15 cellular contexts compared by ENCODE assay signal in genomic region chr12:62977419-62977818, GRCh38. TPM values are rescaled to one million over a fixed set of nuclear protein-coding genes. Genes with fewer than 3 reads are reported as not detected.
DNase-seq lines count a peak whose midpoint lies in the region; ATAC-seq and TF ChIP-seq lines count a peak whose summit lies in the region.
"Had no signal": no experiment of that assay in that cellular context is flagged by ENCODE, and none has a peak within 500 bp of the region (broad histone marks: within the 10 kb centered on the region; RNA-seq: fewer than 3 reads in every experiment).

No MANE protein-coding gene starts in this region.

- 16% methylated on average over 5 of the region's 5 CpGs for WGBS in SK-N-SH (ENCODE audit: low lambda C conversion rate)
- WGBS in stomach, 5 donors: 25 to 74% (median 45%) methylated on average over 5 of the region's 5 CpGs

- no peaks in the 10 kb centered on the region for H3K4me1 ChIP-seq in SK-N-SH (ENCODE audit: control insufficient read depth in 1 of 2, insufficient read depth in 2 of 2, low read depth in 1 of 2, low read length in 1 of 2)
- no peaks in the 10 kb centered on the region for H3K4me1 ChIP-seq in stomach
- H3K4me1 ChIP-seq: adrenal gland, uterus had no signal

- no peak overlapping the region for H3K4me2 ChIP-seq in SK-N-SH

- DNase-seq in SK-N-SH: no peak
- DNase-seq in NCI-H2227 treated with DMSO at 0.1 percent for 48 hours (lab: John Stamatoyannopoulos, UW): peak; percentile 64
- peak; percentile 22 for DNase-seq in dedifferentiated amniotic fluid mesenchymal stem cell (ENCODE audit: extremely low spot score)
- peak; percentile 40 for DNase-seq in stomach
- DNase-seq in DMS 273 (lab: John Stamatoyannopoulos, UW; ENCODE audit: unreplicated experiment): no peak
- DNase-seq in activated effector memory CD4-positive, alpha-beta T cell treated with Interleukin-2 at 50 U/mL for 16 hours: no peak
- DNase-seq: activated B cell treated with CpG ODN at 0.5 μM for 24 hours; activated CD8-positive, alpha-beta memory T cell treated with anti-CD3 and anti-CD28 coated beads, Interleukin-2, amount 50 U/mL, for 4 hours; adrenal gland; kidney glomerular epithelial cell; SIG-M5; stimulated activated CD4-positive, alpha-beta T cell treated with anti-CD3 and anti-CD28 coated beads, Interleukin-2, amount 100 ng/mL, for 48 hours; uterus had no signal

- no peaks in the 10 kb centered on the region for H3K9me3 ChIP-seq in SK-N-SH
- no peaks in the 10 kb centered on the region for H3K9me3 ChIP-seq in stomach
- H3K9me3 ChIP-seq: adrenal gland, uterus had no signal

- peak overlapping the region; percentile 8; the same call in 1 of the 2 replicates for H2AFZ ChIP-seq in SK-N-SH (ENCODE audit: low read depth)

- H3K27ac ChIP-seq in SK-N-SH (ENCODE audit: low read depth in 2 of 2, low read length in 1 of 2): no peak overlapping the region
- no peak overlapping the region for H3K27ac ChIP-seq in stomach
- H3K27ac ChIP-seq: adrenal gland, uterus had no signal

- intact Hi-C loops in stomach (cut with DNase I; ENCODE audit: low total_unique reads): no loop called here

- H3K9ac ChIP-seq in SK-N-SH: no peak overlapping the region

- H3F3A ChIP-seq in SK-N-SH (replicated peaks; ENCODE audit: insufficient read depth): no peaks in the 10 kb centered on the region

- TF ChIP-seq POLR2A in stomach (IDR thresholded peaks at IDR 0.05): no peak

- H3K36me3 ChIP-seq in SK-N-SH (replicated peaks in 1 of 2; ENCODE audit: control insufficient read depth in 1 of 2, insufficient read depth in 2 of 2, low read length in 1 of 2): no peaks in the 10 kb centered on the region
- no peaks in the 10 kb centered on the region for H3K36me3 ChIP-seq in stomach
- H3K36me3 ChIP-seq: adrenal gland, uterus had no signal

- no peaks in the 10 kb centered on the region for H4K20me1 ChIP-seq in SK-N-SH (ENCODE audit: insufficient read depth)

- no peaks in the 10 kb centered on the region for H3K79me2 ChIP-seq in SK-N-SH (ENCODE audit: insufficient read depth)

- TF ChIP-seq EP300 in SK-N-SH (IDR thresholded peaks at IDR 0.05; ENCODE audit: borderline replicate concordance in 1 of 2, low read depth in 1 of 2, low read length in 1 of 2) (no peak), stomach (IDR thresholded peaks at IDR 0.05) (no peak)

- no peaks in the 10 kb centered on the region for H3K9me2 ChIP-seq in SK-N-SH

- H3K4me3 ChIP-seq in SK-N-SH (ENCODE audit: low read depth in 2 of 2, low read length in 1 of 2) (no peak overlapping the region; a peak in 1 of 4 replicates), stomach (no peak overlapping the region)
- H3K4me3 ChIP-seq: adrenal gland, uterus had no signal

- POLR2A ChIA-PET in SK-N-SH (lab: Yijun Ruan, JAX): no interaction called here

- 0 out of 2 replicates have a peak, but pooled peaks cover 17% of the 10 kb centered on the region for H3K27me3 ChIP-seq in SK-N-SH (ENCODE audit: insufficient read depth)
- H3K27me3 ChIP-seq in stomach: no peaks in the 10 kb centered on the region
- H3K27me3 ChIP-seq: adrenal gland, uterus had no signal

- CTCF ChIA-PET in SK-N-SH (lab: Yijun Ruan, JAX): no interaction called here

- TF ChIP-seq RAD21 in SK-N-SH (IDR thresholded peaks at IDR 0.05; ENCODE audit: low read length): no peak

- no peak for TF ChIP-seq CTCF in SK-N-SH (IDR thresholded peaks at IDR 0.05)
- TF ChIP-seq CTCF in stomach (IDR thresholded peaks at IDR 0.05): no peak

- ATAC-seq in SK-N-SH treated with all-trans-retinoic acid at 6 μM for 48 hours (no peak), GM18861 (IDR thresholded peaks at IDR 0.05; ENCODE audit: unreplicated experiment) (no peak)

TF ChIP-seq in SK-N-SH, 30 proteins besides CTCF, POLR2A, EP300 and RAD21 (continues in another document):
- TF ChIP-seq FOSL2 (IDR thresholded peaks at IDR 0.05; ENCODE audit: borderline replicate concordance, low read depth) (no peak), POLR2AphosphoS5 (IDR thresholded peaks at IDR 0.05; ENCODE audit: low read depth, low read length) (no peak), GATA2 (CRISPR knock-in tag; IDR thresholded peaks at IDR 0.05) (no peak), USF2 (IDR thresholded peaks at IDR 0.05; ENCODE audit: borderline replicate concordance, low read depth, low read length) (no peak), FOXJ3 (CRISPR knock-in tag; IDR thresholded peaks at IDR 0.05) (no peak), PBX3 (IDR thresholded peaks at IDR 0.05) (no peak), RXRA (IDR thresholded peaks at IDR 0.05; ENCODE audit: borderline replicate concordance, low read depth) (no peak), RCOR1 (IDR thresholded peaks at IDR 0.05; ENCODE audit: low read length) (no peak), NRF1 (IDR thresholded peaks at IDR 0.05; ENCODE audit: low read depth, low read length) (no peak), TEAD4 (IDR thresholded peaks at IDR 0.05; ENCODE audit: borderline replicate concordance, insufficient read depth) (no peak), MEF2A (IDR thresholded peaks at IDR 0.05; ENCODE audit: borderline replicate concordance, low read depth) (no peak), USF1 (IDR thresholded peaks at IDR 0.05; ENCODE audit: borderline replicate concordance, low read depth) (no peak)

TF ChIP-seq in SK-N-SH treated with all-trans-retinoic acid at 6 μM for 48 hours, 23 proteins besides CTCF, POLR2A, EP300 and RAD21:
- TF ChIP-seq SNAI2 (CRISPR knock-in tag; IDR thresholded peaks at IDR 0.05): no peak
- TF ChIP-seq ZNF565 (CRISPR knock-in tag; conservative IDR thresholded peaks at IDR 0.05; ENCODE audit: low read depth): no peak
- TF ChIP-seq BACH2 (CRISPR knock-in tag; IDR thresholded peaks at IDR 0.05; ENCODE audit: borderline replicate concordance): no peak
- no peak for TF ChIP-seq CSDC2 (CRISPR knock-in tag; IDR thresholded peaks at IDR 0.05)
- TF ChIP-seq TCF4 (CRISPR knock-in tag; IDR thresholded peaks at IDR 0.05; ENCODE audit: borderline replicate concordance): no peak
- TF ChIP-seq TOX (CRISPR knock-in tag; IDR thresholded peaks at IDR 0.05; ENCODE audit: borderline replicate concordance): no peak
- no peak for TF ChIP-seq ZNF70 (CRISPR knock-in tag; IDR thresholded peaks at IDR 0.05)
- TF ChIP-seq ESRRG (CRISPR knock-in tag; IDR thresholded peaks at IDR 0.05): no peak
- TF ChIP-seq POU6F1 (CRISPR knock-in tag; IDR thresholded peaks at IDR 0.05; ENCODE audit: borderline replicate concordance, low read depth): no peak
- no peak for TF ChIP-seq CSRNP3 (CRISPR knock-in tag; IDR thresholded peaks at IDR 0.05)
- TF ChIP-seq PPARA (CRISPR knock-in tag; IDR thresholded peaks at IDR 0.05; ENCODE audit: borderline replicate concordance): no peak
- no peak for TF ChIP-seq RARB (CRISPR knock-in tag; IDR thresholded peaks at IDR 0.05)
- no peak for TF ChIP-seq ISL1 (CRISPR knock-in tag; IDR thresholded peaks at IDR 0.05)
- TF ChIP-seq ZFP30 (CRISPR knock-in tag; IDR thresholded peaks at IDR 0.05): no peak
- TF ChIP-seq ZNF8 (CRISPR knock-in tag; IDR thresholded peaks at IDR 0.05): no peak
- no peak for TF ChIP-seq ZC3H10 (CRISPR knock-in tag; IDR thresholded peaks at IDR 0.05)
- TF ChIP-seq ARNTL (CRISPR knock-in tag; IDR thresholded peaks at IDR 0.05; ENCODE audit: borderline replicate concordance, low read depth): no peak
- TF ChIP-seq CREB5 (CRISPR knock-in tag; IDR thresholded peaks at IDR 0.05; ENCODE audit: low read depth): no peak

RNA-seq across cellular contexts. Expression of gene PPM1H, which starts 42.5 kb away (rescaled TPM):
- 0.06 and 0.13 TPM in 2 replicates for polyA plus RNA-seq in SK-N-SH (2012; rRNA removed)
- polyA plus RNA-seq in SK-N-SH (2012; cell fraction: cytosol; rRNA removed): 0.08 and 0.12 TPM in 2 replicates
- polyA plus RNA-seq in SK-N-SH (2012; cell fraction: nucleus; rRNA removed): 0.11 and 0.12 TPM in 2 replicates
- total RNA-seq in stomach: 10 to 100 TPM in 2 of 5 donors, 1 to 10 TPM in 2, under 1 TPM in 1; 0.29 to 12.5 (median 4.1) TPM
- polyA plus RNA-seq in stomach: 1 to 10 TPM; 2.8 to 4.6 (median 3.4) TPM
- total RNA-seq: activated B cell treated with CpG ODN at 0.5 μM for 24 hours had no signal

Comparison
In these comparisons a context has a peak if more than half of its experiments do, and no peak if none do; other contexts are left out.
1. DNase-seq: peak in NCI-H2227 treated with DMSO at 0.1 percent for 48 hours (single experiment), dedifferentiated amniotic fluid mesenchymal stem cell (single experiment) and stomach (single experiment); none in SK-N-SH (single experiment), DMS 273 (single experiment) and activated effector memory CD4-positive, alpha-beta T cell treated with Interleukin-2 at 50 U/mL for 16 hours (single experiment).